ENCODE assay signal across 8 cellular contexts in genomic region chr15:97960364-97961066, GRCh38.
DNase-seq lines count a peak whose midpoint lies in the region; ATAC-seq lines count a peak whose summit lies in the region.

Gene ARRDC4 (plus strand): TSS chr15:97960703. CDS start chr15:97960862, 159 bp downstream.

- H3K4me3 ChIP-seq in skin epidermis: peak within 1 kb of the TSS; percentile 58 to 99 (median 75)

- peak; percentile 99 for DNase-seq in NCI-H2171 treated with DMSO at 0.1 percent for 48 hours (lab: John Stamatoyannopoulos, UW)
- peak; percentile 87 for DNase-seq in activated CD4-positive, CD25-positive, alpha-beta regulatory T cell treated with anti-CD3 and anti-CD28 coated beads, Interleukin-2, amount 50 U/mL, for 16 hours (ENCODE audit: low read depth, low spot score)
- DNase-seq in caudate nucleus (lab: John Stamatoyannopoulos, UW): peak; percentile 92 to 100 (median 100)
- peak; percentile 97 for DNase-seq in iPS-NIHi7 (ENCODE audit: extremely low spot score)

- ATAC-seq in GM18508 (IDR thresholded peaks at IDR 0.05; ENCODE audit: insufficient read depth, unreplicated experiment): peak; percentile 92
- peak; percentile 99 for ATAC-seq in HG03097 (IDR thresholded peaks at IDR 0.05; ENCODE audit: low FRiP score, unreplicated experiment)
- no peak for ATAC-seq in GM18873 (IDR thresholded peaks at IDR 0.05; ENCODE audit: low FRiP score, unreplicated experiment)

- peak within 1 kb of the TSS; percentile 31 for H3K27ac ChIP-seq in caudate nucleus (ENCODE audit: low read depth, low read length)
- H3K27ac ChIP-seq in skin epidermis: peak within 1 kb of the TSS; percentile 77 to 97 (median 91)
